In genomic region chr16:72805486-72805885, GRCh38 we compare ENCODE assay signal across 24 cellular contexts.
A peak's percentile ranks its signal among the peaks of the same experiment; 100 is the strongest.
DNase-seq lines count a peak whose midpoint lies in the region; ATAC-seq, FAIRE-seq and TF ChIP-seq lines count a peak whose summit lies in the region.
"Had no signal": no experiment of that assay in that cellular context is flagged by ENCODE, and none has a peak within 500 bp of the region (broad histone marks: within the 10 kb centered on the region; RNA-seq: fewer than 3 reads in every experiment).

No MANE protein-coding gene starts in this region.

- H3K9me3 Mint-ChIP-seq in activated CD4-positive, alpha-beta T cell treated with anti-CD3 and anti-CD28 coated beads, Interleukin-2, amount 10 ng/mL, durations not matched to agents 24 days and 14 days: no peaks in the 10 kb centered on the region
- no peaks in the 10 kb centered on the region for H3K9me3 Mint-ChIP-seq in activated T-cell treated with anti-CD3 and anti-CD28 coated beads, Interleukin-2, amount 50 U/mL, for 24 hours
- H3K9me3 Mint-ChIP-seq: CD4-positive, alpha-beta T cell; CD8-positive, alpha-beta memory T cell had no signal

- in situ Hi-C loops in HepG2 (cut with HindIII; ENCODE audit: extremely low pct_ligation_motif_present, low pct_unique_long_range_greater_than_20kb): no loop called here

- H3K36me3 Mint-ChIP-seq in activated CD4-positive, alpha-beta T cell treated with anti-CD3 and anti-CD28 coated beads, Interleukin-2, amount 10 ng/mL, durations not matched to agents 24 days and 14 days (ENCODE audit: low read depth): no peaks in the 10 kb centered on the region
- no peaks in the 10 kb centered on the region for H3K36me3 Mint-ChIP-seq in activated T-cell treated with anti-CD3 and anti-CD28 coated beads, Interleukin-2, amount 50 U/mL, for 24 hours (ENCODE audit: low read depth)
- H3K36me3 Mint-ChIP-seq: CD8-positive, alpha-beta memory T cell had no signal

- 87% methylated on average over 3 of the region's 3 CpGs for WGBS in HepG2 (ENCODE audit: low lambda C conversion rate)
- WGBS in right lobe of liver (ENCODE audit: insufficient coverage, low coverage, low lambda C conversion rate, missing lambda C conversion rate): 100% methylated on average over 1 of the region's 3 CpGs

- ATAC-seq in HepG2 (no peak), right lobe of liver (no peak), HG02571 (IDR thresholded peaks at IDR 0.05; ENCODE audit: unreplicated experiment) (no peak)

- no peak for TF ChIP-seq RAD21 in HepG2 (CRISPR knock-in tag; IDR thresholded peaks at IDR 0.05)
- no peak for TF ChIP-seq RAD21 in neural cell (conservative IDR thresholded peaks at IDR 0.05)

- intact Hi-C loops in HepG2 (cut with micrococcal nuclease; ENCODE audit: unreplicated experiment) (no loop called here), right lobe of liver (cut with DNase I) (no loop called here)
- intact Hi-C loops in activated CD4-positive, alpha-beta T cell treated with anti-CD3 and anti-CD28 coated beads, Interleukin-2, amount 10 ng/mL, durations not matched to agents 24 days and 14 days (cut with micrococcal nuclease): no loop called here

- TF ChIP-seq POLR2A in HepG2 (IDR thresholded peaks at IDR 0.05; ENCODE audit: insufficient read depth in 1 of 2, low read depth in 2 of 2, low read length in 2 of 2) (no peak), right lobe of liver (IDR thresholded peaks at IDR 0.05) (no peak)

- H3K27me3 Mint-ChIP-seq in activated CD4-positive, alpha-beta T cell treated with anti-CD3 and anti-CD28 coated beads, Interleukin-2, amount 10 ng/mL, durations not matched to agents 24 days and 14 days: no peaks in the 10 kb centered on the region
- no peaks in the 10 kb centered on the region for H3K27me3 Mint-ChIP-seq in activated T-cell treated with anti-CD3 and anti-CD28 coated beads, Interleukin-2, amount 50 U/mL, for 24 hours
- H3K27me3 Mint-ChIP-seq: B cell; CD4-positive, alpha-beta T cell; CD8-positive, alpha-beta memory T cell had no signal

- H3K9ac ChIP-seq in HepG2 (ENCODE audit: insufficient read depth, low read depth, low read length) (no peak overlapping the region), Loucy (ENCODE audit: low read depth, low read length, poor library complexity, severe bottlenecking) (no peak overlapping the region), neural cell (ENCODE audit: low read length) (peak overlapping the region; percentile 64)
- H3K9ac ChIP-seq: BLaER1 treated with 17β-estradiol and CSF1 and Interleukin-3, amounts not matched to agents 10 nM and 100 nM; GM23248 had no signal

- no peaks in the 10 kb centered on the region for H3F3A ChIP-seq in Loucy (ENCODE audit: low read depth)
- peaks cover 14% of the 10 kb centered on the region for H3F3A ChIP-seq in neural cell (ENCODE audit: insufficient read depth, low read length, poor library complexity, severe bottlenecking)

- POLR2A ChIA-PET in HepG2 (lab: Yijun Ruan, JAX): no interaction called here

- H3K4me3 ChIP-seq in HepG2 (replicated peaks in 1 of 3; ENCODE audit: insufficient read depth in 1 of 3, low read depth in 2 of 3, low read length in 3 of 3): no peak overlapping the region
- H3K4me3 ChIP-seq in right lobe of liver: no peak overlapping the region
- H3K4me3 ChIP-seq in Loucy (ENCODE audit: low read length, poor library complexity, severe bottlenecking): no peak overlapping the region
- no peak overlapping the region for H3K4me3 ChIP-seq in neural cell (ENCODE audit: low read length)
- H3K4me3 ChIP-seq: BLaER1 treated with 17β-estradiol and CSF1 and Interleukin-3, amounts not matched to agents 10 nM and 100 nM; GM23248 had no signal

- H3K27ac ChIP-seq in HepG2 (ENCODE audit: extremely low read length, insufficient read depth, low read length) (no peak overlapping the region), right lobe of liver (no peak overlapping the region), neural cell (ENCODE audit: low read length) (peak overlapping the region; percentile 94)
- H3K27ac ChIP-seq: 22Rv1; BLaER1 treated with 17β-estradiol and CSF1 and Interleukin-3, amounts not matched to agents 10 nM and 100 nM; GM23248 had no signal

- CTCF ChIA-PET in HepG2 (lab: Yijun Ruan, JAX; ENCODE audit: low intra/inter-chr PET ratio, low total read pairs): no interaction called here

- H3K4me2 ChIP-seq in HepG2 (ENCODE audit: low read depth, low read length): no peak overlapping the region
- peak overlapping the region; percentile 17 for H3K4me2 ChIP-seq in Loucy (ENCODE audit: low read depth, low read length, poor library complexity, severe bottlenecking)
- H3K4me2 ChIP-seq in neural cell (ENCODE audit: low read length): no peak overlapping the region
- H3K4me2 ChIP-seq: BLaER1 treated with 17β-estradiol and CSF1 and Interleukin-3, amounts not matched to agents 10 nM and 100 nM had no signal

- no peaks in the 10 kb centered on the region for H3K4me1 ChIP-seq in HepG2 (ENCODE audit: insufficient read depth, low read length)
- peaks cover 0 to 12% (median 0%) of the 10 kb centered on the region in 4 donors for H3K4me1 ChIP-seq in right lobe of liver
- H3K4me1 ChIP-seq in Loucy (ENCODE audit: insufficient read depth, low read length, poor library complexity, severe bottlenecking): peaks cover 22% of the 10 kb centered on the region

- H2AFZ ChIP-seq in HepG2 (ENCODE audit: low read length) (no peak overlapping the region), Loucy (ENCODE audit: low read length) (no peak overlapping the region), neural cell (ENCODE audit: low read depth, low read length) (no peak overlapping the region)
- H2AFZ ChIP-seq: GM23248 had no signal

- H3K9me2 ChIP-seq in Loucy (replicated peaks; ENCODE audit: low read depth, low read length) (no peaks in the 10 kb centered on the region), neural cell (ENCODE audit: insufficient read depth, low read length) (no peaks in the 10 kb centered on the region)

- H3K4me1 Mint-ChIP-seq in activated CD4-positive, alpha-beta T cell treated with anti-CD3 and anti-CD28 coated beads, Interleukin-2, amount 10 ng/mL, durations not matched to agents 24 days and 14 days: no peaks in the 10 kb centered on the region
- no peaks in the 10 kb centered on the region for H3K4me1 Mint-ChIP-seq in activated T-cell treated with anti-CD3 and anti-CD28 coated beads, Interleukin-2, amount 50 U/mL, for 24 hours (ENCODE audit: low read depth)
- H3K4me1 Mint-ChIP-seq: B cell; CD14-positive monocyte; CD8-positive, alpha-beta memory T cell had no signal

- no peaks in the 10 kb centered on the region for H3K79me2 ChIP-seq in HepG2 (ENCODE audit: insufficient read depth, low read length)
- no peaks in the 10 kb centered on the region for H3K79me2 ChIP-seq in Loucy (ENCODE audit: insufficient read depth, low read length)
- peaks cover 64% of the 10 kb centered on the region for H3K79me2 ChIP-seq in neural cell (replicated peaks; ENCODE audit: insufficient read depth, low read length)

- no TSS peak for BruUV-seq in HepG2 (replicated peaks; lab: Mats Ljungman, UMichigan)

- H4K20me1 ChIP-seq in HepG2 (ENCODE audit: insufficient read depth, low read length): no peaks in the 10 kb centered on the region
- H4K20me1 ChIP-seq in Loucy (ENCODE audit: insufficient read depth, low read length, poor library complexity, severe bottlenecking): no peaks in the 10 kb centered on the region
- H4K20me1 ChIP-seq in neural cell (ENCODE audit: insufficient read depth): no peaks in the 10 kb centered on the region

- no peak for FAIRE-seq in HepG2 (lab: Jason Lieb, UNC)
- FAIRE-seq: A204.1, D721Med, GM12892, GM19239, H1 had no signal

- no peak overlapping the region for H3K4me3 Mint-ChIP-seq in activated CD4-positive, alpha-beta T cell treated with anti-CD3 and anti-CD28 coated beads, Interleukin-2, amount 10 ng/mL, durations not matched to agents 24 days and 14 days
- H3K4me3 Mint-ChIP-seq in activated T-cell treated with anti-CD3 and anti-CD28 coated beads, Interleukin-2, amount 50 U/mL, for 24 hours: no peak overlapping the region
- H3K4me3 Mint-ChIP-seq: B cell; CD14-positive monocyte; CD4-positive, alpha-beta T cell; CD8-positive, alpha-beta memory T cell had no signal

- TF ChIP-seq EP300 in HepG2 (IDR thresholded peaks at IDR 0.05; ENCODE audit: low read depth in 2 of 2, low read length in 2 of 2) (no peak), HepG2 (CRISPR knock-in tag; IDR thresholded peaks at IDR 0.05; ENCODE audit: borderline replicate concordance) (no peak), neural cell (conservative IDR thresholded peaks at IDR 0.05; ENCODE audit: poor library complexity, severe bottlenecking) (no peak)

- H3K36me3 ChIP-seq in HepG2 (replicated peaks in 1 of 2; ENCODE audit: control insufficient read depth in 1 of 2, insufficient read depth in 2 of 2, low read length in 2 of 2): peaks cover 9 to 50% of the 10 kb centered on the region in 2 experiments
- no peaks in the 10 kb centered on the region for H3K36me3 ChIP-seq in right lobe of liver
- H3K36me3 ChIP-seq in Loucy (ENCODE audit: insufficient read depth, low read length): no peaks in the 10 kb centered on the region; the same call in 1 of the 2 replicates
- H3K36me3 ChIP-seq in neural cell (ENCODE audit: insufficient read depth, low read length): no peaks in the 10 kb centered on the region

- H3K9me3 ChIP-seq in HepG2 (ENCODE audit: low read length): no peaks in the 10 kb centered on the region
- no peaks in the 10 kb centered on the region for H3K9me3 ChIP-seq in right lobe of liver
- H3K9me3 ChIP-seq in Loucy (ENCODE audit: insufficient read depth, low read depth, low read length): no peaks in the 10 kb centered on the region
- H3K9me3 ChIP-seq in neural cell (ENCODE audit: low read length): no peaks in the 10 kb centered on the region
- H3K9me3 ChIP-seq: BLaER1 treated with 17β-estradiol and CSF1 and Interleukin-3, amounts not matched to agents 10 nM and 100 nM had no signal

- no peak for DNase-seq in HepG2 (ENCODE audit: low spot score)
- no peak for DNase-seq in right lobe of liver
- no peak for DNase-seq in activated CD4-positive, alpha-beta T cell treated with anti-CD3 and anti-CD28 coated beads, Interleukin-2, amount 10 ng/mL, durations not matched to agents 24 days and 14 days
- no peak for DNase-seq in activated T-cell treated with anti-CD3 and anti-CD28 coated beads, Interleukin-2, amount 50 U/mL, for 24 hours
- DNase-seq: CD4-positive, alpha-beta T cell; CD8-positive, alpha-beta memory T cell; DMS 273 treated with DMSO at 0.1 percent for 48 hours; DMS79; GF-D8; GM23248; H7; HCEC 1CT had no signal

- H3K27me3 ChIP-seq in HepG2 (ENCODE audit: control insufficient read depth in 1 of 2, insufficient read depth in 2 of 2, low read length in 2 of 2) (no peaks in the 10 kb centered on the region), right lobe of liver (no peaks in the 10 kb centered on the region), Loucy (ENCODE audit: insufficient read depth, low read length, poor library complexity, severe bottlenecking) (no peaks in the 10 kb centered on the region), neural cell (ENCODE audit: insufficient read depth, low read depth, low read length) (no peaks in the 10 kb centered on the region)
- H3K27me3 ChIP-seq: BLaER1 treated with 17β-estradiol and CSF1 and Interleukin-3, amounts not matched to agents 10 nM and 100 nM had no signal

- H3K27ac Mint-ChIP-seq in activated CD4-positive, alpha-beta T cell treated with anti-CD3 and anti-CD28 coated beads, Interleukin-2, amount 10 ng/mL, durations not matched to agents 24 days and 14 days: no peak overlapping the region
- no peak overlapping the region for H3K27ac Mint-ChIP-seq in activated T-cell treated with anti-CD3 and anti-CD28 coated beads, Interleukin-2, amount 50 U/mL, for 24 hours
- H3K27ac Mint-ChIP-seq: B cell; CD4-positive, alpha-beta T cell; CD8-positive, alpha-beta memory T cell had no signal

- TF ChIP-seq CTCF in HepG2 (CRISPR knock-in tag; IDR thresholded peaks at IDR 0.05): no peak
- TF ChIP-seq CTCF in right lobe of liver (IDR thresholded peaks at IDR 0.05): no peak
- no peak for TF ChIP-seq CTCF in Loucy (conservative IDR thresholded peaks at IDR 0.05; ENCODE audit: low read length)
- TF ChIP-seq CTCF in neural cell (IDR thresholded peaks at IDR 0.05; ENCODE audit: poor library complexity, severe bottlenecking): no peak
